Comparison of ENCODE assay signal across 23 cellular contexts in the genomic region with DNA sequence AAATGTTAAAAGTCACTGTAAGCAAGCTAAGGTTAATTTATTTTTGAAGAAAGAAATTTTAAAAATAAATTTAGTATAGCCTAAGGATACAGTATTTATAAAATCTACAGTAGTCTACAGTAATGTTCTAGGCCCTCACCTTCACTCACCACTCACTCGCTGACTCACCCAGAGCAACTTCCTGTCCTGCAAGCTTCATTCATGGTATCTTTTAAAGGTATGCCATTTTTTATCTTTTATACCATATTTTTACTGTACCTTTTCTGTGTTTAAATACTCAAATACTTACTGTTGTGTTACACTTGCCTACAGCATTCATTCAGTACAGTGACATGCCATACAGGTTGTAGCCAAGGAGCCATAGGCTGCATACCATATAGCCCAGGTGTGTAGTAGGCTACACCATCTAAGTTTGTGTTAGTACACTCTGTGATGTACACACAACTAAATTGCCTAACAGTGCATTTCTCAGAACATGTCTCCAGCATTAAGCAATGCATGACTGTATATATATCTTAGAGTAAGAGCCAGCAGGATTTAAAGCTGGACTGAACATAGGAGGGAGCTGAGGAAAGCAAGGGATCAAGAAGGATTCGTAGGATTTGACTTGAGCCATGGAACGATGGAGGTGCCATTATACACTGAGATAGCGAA.
A peak's percentile ranks its signal among the peaks of the same experiment; 100 is the strongest.
DNase-seq lines count a peak whose midpoint lies in the region; ATAC-seq, FAIRE-seq and TF ChIP-seq lines count a peak whose summit lies in the region.
"Had no signal": no experiment of that assay in that cellular context is flagged by ENCODE, and none has a peak within 500 bp of the region (broad histone marks: within the 10 kb centered on the region; RNA-seq: fewer than 3 reads in every experiment).

No MANE protein-coding gene starts in this region.

- WGBS in mammary epithelial cell (ENCODE audit: low coverage, missing lambda C conversion rate) = 75% methylated on average over 4 of the region's 4 CpGs

- no peak overlapping the region for H3K4me3 ChIP-seq in mammary epithelial cell (replicated peaks in 1 of 3; ENCODE audit: insufficient read depth in 1 of 3, low read depth in 2 of 3, low read length in 3 of 3)
- no peak overlapping the region for H3K4me3 ChIP-seq in keratinocyte (ENCODE audit: control insufficient read depth in 2 of 3, extremely low read depth in 1 of 3, insufficient read depth in 2 of 3, low read depth in 1 of 3, low read length in 3 of 3)

- dilution Hi-C loops in mammary epithelial cell (cut with HindIII; ENCODE audit: low sequenced_read_pairs) (no loop called here), keratinocyte (cut with MboI; ENCODE audit: extremely low pct_ligation_motif_present, low sequenced_read_pairs) (no loop called here)

- no peaks in the 10 kb centered on the region for H3K27me3 ChIP-seq in mammary epithelial cell (ENCODE audit: insufficient read depth, low read length)
- H3K27me3 ChIP-seq in keratinocyte (ENCODE audit: control insufficient read depth, extremely low read depth, insufficient read depth, low read length) = no peaks in the 10 kb centered on the region

- H4K20me1 ChIP-seq in mammary epithelial cell (ENCODE audit: insufficient read depth, low read length) (no peaks in the 10 kb centered on the region), keratinocyte (ENCODE audit: control insufficient read depth, extremely low read depth, insufficient read depth, low read length) (no peaks in the 10 kb centered on the region)

- FAIRE-seq in keratinocyte (lab: Jason Lieb, UNC) = peak; percentile 32

- H3K36me3 ChIP-seq in mammary epithelial cell (ENCODE audit: insufficient read depth, low read length) (peaks cover 14% of the 10 kb centered on the region), keratinocyte (ENCODE audit: control insufficient read depth in 2 of 2, extremely low read depth in 1 of 2, insufficient read depth in 2 of 2, low read length in 2 of 2) (peaks cover 11% of the 10 kb centered on the region in 2 experiments)
- H3K36me3 ChIP-seq: WERI-Rb-1 had no signal

- H3K9me1 ChIP-seq in keratinocyte (ENCODE audit: control insufficient read depth, extremely low read depth, insufficient read depth, low read length) = no peaks in the 10 kb centered on the region

- H3K27ac ChIP-seq in mammary epithelial cell (ENCODE audit: insufficient read depth, low read depth, low read length) (peak overlapping the region; percentile 21), keratinocyte (ENCODE audit: control insufficient read depth, insufficient read depth, low read length) (peak overlapping the region; percentile 46)
- H3K27ac ChIP-seq: WERI-Rb-1 had no signal

- intact Hi-C loops in mammary epithelial cell (cut with micrococcal nuclease) = no loop called here

- H3K9me3 ChIP-seq in mammary epithelial cell (replicated peaks; ENCODE audit: insufficient read depth, low read length) = no peaks in the 10 kb centered on the region
- H3K9me3 ChIP-seq in keratinocyte (ENCODE audit: control insufficient read depth, low read depth, low read length) = no peaks in the 10 kb centered on the region

- DNase-seq in NK-92 treated with Interleukin-12 subunit alpha and Interleukin-12 subunit beta, amount 100 ng/mL, for 24 hours (lab: John Stamatoyannopoulos, UW) = peak; percentile 27
- DNase-seq in NK-92 (lab: John Stamatoyannopoulos, UW; ENCODE audit: unreplicated experiment) (no peak), M059J (ENCODE audit: low read depth) (peak; percentile 64), mammary epithelial cell (peak; percentile 55), keratinocyte (ENCODE audit: low read depth, low spot score) (no peak), anterior cingulate cortex (lab: John Stamatoyannopoulos, UW) (no peak), activated gamma-delta T cell treated with Interleukin-2 at 50 U/mL for 16 hours (no peak)
- DNase-seq: 8988T; activated CD8-positive, alpha-beta memory T cell treated with anti-CD3 and anti-CD28 coated beads for 24 hours; activated T-cell treated with anti-CD3 and anti-CD28 coated beads, Interleukin-2, amount 50 U/mL, for 48 hours; CD8-positive, alpha-beta memory T cell; effector memory CD4-positive, alpha-beta T cell; Karpas-422; left cardiac atrium; naive thymus-derived CD8-positive, alpha-beta T cell; NCI-H1048; NCI-H2081; NCI-H510A treated with DMSO at 0.1 percent for 48 hours; stimulated activated CD4-positive, alpha-beta T cell treated with anti-CD3 and anti-CD28 coated beads, Interleukin-2, amount 100 ng/mL, for 48 hours; stimulated activated naive CD4-positive, alpha-beta T cell; T-helper 17 cell; WERI-Rb-1 had no signal

- no peak overlapping the region for H2AFZ ChIP-seq in mammary epithelial cell (ENCODE audit: low read depth, low read length)
- no peak overlapping the region for H2AFZ ChIP-seq in keratinocyte (ENCODE audit: control insufficient read depth, low read length)

- TF ChIP-seq CTCF in mammary epithelial cell (conservative IDR thresholded peaks at IDR 0.05 in 1 of 2, IDR thresholded peaks at IDR 0.05 in 1 of 2; ENCODE audit: extremely low read depth in 1 of 2, insufficient read depth in 1 of 2, low read depth in 1 of 2, low read length in 2 of 2) (no peak), keratinocyte (optimal IDR thresholded peaks at IDR 0.05 in 1 of 3, IDR thresholded peaks at IDR 0.05 in 1 of 3, conservative IDR thresholded peaks at IDR 0.05 in 1 of 3; ENCODE audit: extremely low read depth in 1 of 3, insufficient read depth in 2 of 3, low read length in 3 of 3) (no peak)

- no peak overlapping the region for H3K4me2 ChIP-seq in mammary epithelial cell (ENCODE audit: insufficient read depth, low read depth, low read length)
- H3K4me2 ChIP-seq in keratinocyte (ENCODE audit: control insufficient read depth, extremely low read depth, insufficient read depth, low read depth, low read length) = no peak overlapping the region

- H3K9ac ChIP-seq in mammary epithelial cell (ENCODE audit: insufficient read depth, low read length) = no peak overlapping the region
- no peak overlapping the region for H3K9ac ChIP-seq in keratinocyte (ENCODE audit: control insufficient read depth, extremely low read depth, insufficient read depth, low read length)

- in situ Hi-C loops in mammary epithelial cell (cut with MboI; ENCODE audit: low sequenced_read_pairs in 2 of 2) = no loop called here

- no peak for ATAC-seq in HG02970 (IDR thresholded peaks at IDR 0.05; ENCODE audit: low FRiP score, unreplicated experiment)
- ATAC-seq: left cardiac atrium; naive thymus-derived CD8-positive, alpha-beta T cell; T-helper 17 cell had no signal

- peaks cover 64% of the 10 kb centered on the region for H3K4me1 ChIP-seq in mammary epithelial cell (ENCODE audit: insufficient read depth, low read length)
- peaks cover 59% of the 10 kb centered on the region for H3K4me1 ChIP-seq in keratinocyte (ENCODE audit: control insufficient read depth, extremely low read depth, insufficient read depth, low read length)

- CTCF ChIA-PET in mammary epithelial cell (lab: Charles Lee; ENCODE audit: low non-redundant PET) = no interaction called here

- BruUV-seq in mammary epithelial cell (replicated peaks; lab: Mats Ljungman, UMichigan) = no TSS peak

- H3K79me2 ChIP-seq in mammary epithelial cell (ENCODE audit: insufficient read depth, low read length) (peaks cover 22% of the 10 kb centered on the region), keratinocyte (ENCODE audit: control insufficient read depth, insufficient read depth, low read length) (no peaks in the 10 kb centered on the region)

Comparison
In these comparisons a context has a peak if more than half of its experiments do, and no peak if none do; other contexts are left out.
1. DNase-seq: peak in NK-92 treated with Interleukin-12 subunit alpha and Interleukin-12 subunit beta, amount 100 ng/mL, for 24 hours (single experiment), M059J (single experiment) and mammary epithelial cell (single experiment); none in NK-92 (single experiment), keratinocyte (single experiment), anterior cingulate cortex (0 of 58) and activated gamma-delta T cell treated with Interleukin-2 at 50 U/mL for 16 hours (single experiment).